ENCODE assay signal across 1 cellular context in genomic region chr1:93615201-93616150, GRCh38.
A peak's percentile ranks its signal among the peaks of the same experiment; 100 is the strongest.
TF ChIP-seq lines count a peak whose summit lies in the region.

No MANE protein-coding gene starts in this region.

TF ChIP-seq in HepG2, 621 proteins besides CTCF, POLR2A, EP300 and RAD21 (continued from another document and continues in another):
- TF ChIP-seq CSRNP1 (CRISPR knock-in tag; IDR thresholded peaks at IDR 0.05) (no peak), DRAP1 (CRISPR knock-in tag; IDR thresholded peaks at IDR 0.05) (0 out of 2 replicates have a peak, but pooled peaks have one; percentile 22), RNF2 (conservative IDR thresholded peaks at IDR 0.05; ENCODE audit: low read depth) (peak; percentile 49; the same call in 1 of the 2 replicates), TEF (CRISPR knock-in tag; IDR thresholded peaks at IDR 0.05) (no peak), CHD2 (IDR thresholded peaks at IDR 0.05; ENCODE audit: low read depth, low read length) (no peak), ATF3 (CRISPR knock-in tag; IDR thresholded peaks at IDR 0.05) (peak; percentile 94), ZNF639 (CRISPR knock-in tag; conservative IDR thresholded peaks at IDR 0.05) (no peak), EZH2 (conservative IDR thresholded peaks at IDR 0.05; ENCODE audit: low read depth, low read length) (no peak), ARID2 (CRISPR knock-in tag; IDR thresholded peaks at IDR 0.05; ENCODE audit: borderline replicate concordance) (no peak), ZNF576 (CRISPR knock-in tag; IDR thresholded peaks at IDR 0.05) (no peak), ZNF552 (CRISPR knock-in tag; IDR thresholded peaks at IDR 0.05; ENCODE audit: borderline replicate concordance) (no peak), ZEB1 (IDR thresholded peaks at IDR 0.05; ENCODE audit: insufficient replicate concordance, low read depth) (peak; percentile 50), ZNF558 (CRISPR knock-in tag; IDR thresholded peaks at IDR 0.05; ENCODE audit: borderline replicate concordance) (no peak), HNF1B (CRISPR knock-in tag; IDR thresholded peaks at IDR 0.05) (peak; percentile 56; the same call in 1 of the 2 replicates), ZNF83 (CRISPR knock-in tag; IDR thresholded peaks at IDR 0.05; ENCODE audit: borderline replicate concordance) (no peak), ELF4 (CRISPR knock-in tag; IDR thresholded peaks at IDR 0.05; ENCODE audit: borderline replicate concordance) (no peak), RARG (CRISPR knock-in tag; IDR thresholded peaks at IDR 0.05; ENCODE audit: low read depth) (no peak), ZNF317 (CRISPR knock-in tag; IDR thresholded peaks at IDR 0.05) (peak; percentile 52; the same call in 1 of the 2 replicates), HMGA1 (CRISPR knock-in tag; conservative IDR thresholded peaks at IDR 0.05) (no peak), ZMYM2 (CRISPR knock-in tag; IDR thresholded peaks at IDR 0.05) (peak; percentile 66; the same call in 1 of the 2 replicates), POLR2AphosphoS2 (IDR thresholded peaks at IDR 0.05; ENCODE audit: low read depth, low read length) (no peak), ZBTB46 (CRISPR knock-in tag; IDR thresholded peaks at IDR 0.05; ENCODE audit: borderline replicate concordance) (no peak), GMEB1 (CRISPR knock-in tag; IDR thresholded peaks at IDR 0.05; ENCODE audit: borderline replicate concordance) (no peak), ZNF101 (CRISPR knock-in tag; IDR thresholded peaks at IDR 0.05; ENCODE audit: borderline replicate concordance, low read depth) (no peak), BATF2 (CRISPR knock-in tag; IDR thresholded peaks at IDR 0.05) (no peak), NFE2 (CRISPR knock-in tag; IDR thresholded peaks at IDR 0.05) (peak; percentile 59; the same call in 1 of the 2 replicates), SP140L (CRISPR knock-in tag; IDR thresholded peaks at IDR 0.05; ENCODE audit: borderline replicate concordance) (no peak), ZNF18 (CRISPR knock-in tag; IDR thresholded peaks at IDR 0.05; ENCODE audit: insufficient replicate concordance) (peak; percentile 72), ZNF710 (CRISPR knock-in tag; IDR thresholded peaks at IDR 0.05; ENCODE audit: borderline replicate concordance) (peak; percentile 39; the same call in 1 of the 2 replicates), SP1 (IDR thresholded peaks at IDR 0.05) (no peak), SP1 (CRISPR knock-in tag; IDR thresholded peaks at IDR 0.05) (no peak), ZNF20 (CRISPR knock-in tag; IDR thresholded peaks at IDR 0.05) (no peak), HOXA7 (CRISPR knock-in tag; IDR thresholded peaks at IDR 0.05) (no peak), BHLHE40 (IDR thresholded peaks at IDR 0.05; ENCODE audit: low read length) (no peak), ZNF205 (CRISPR knock-in tag; IDR thresholded peaks at IDR 0.05) (peak; percentile 27; the same call in 1 of the 2 replicates), KDM1A (CRISPR knock-in tag; IDR thresholded peaks at IDR 0.05) (peak; percentile 47; the same call in 1 of the 2 replicates), FOXP4 (CRISPR knock-in tag; IDR thresholded peaks at IDR 0.05) (peak; percentile 6), ZNF235 (CRISPR knock-in tag; IDR thresholded peaks at IDR 0.05; ENCODE audit: borderline replicate concordance) (no peak), ZNF678 (CRISPR knock-in tag; IDR thresholded peaks at IDR 0.05) (no peak), SOX5 (CRISPR knock-in tag; IDR thresholded peaks at IDR 0.05; ENCODE audit: borderline replicate concordance) (no peak; the same call in none of the 2 replicates), ZNF772 (CRISPR knock-in tag; IDR thresholded peaks at IDR 0.05) (no peak), ESRRA (CRISPR knock-in tag; IDR thresholded peaks at IDR 0.05; ENCODE audit: low read depth) (peak; percentile 87), HDAC6 (IDR thresholded peaks at IDR 0.05; ENCODE audit: low read depth, low read length) (no peak), TBX3 (IDR thresholded peaks at IDR 0.05; ENCODE audit: borderline replicate concordance) (no peak), MTERF4 (CRISPR knock-in tag; IDR thresholded peaks at IDR 0.05) (no peak), XBP1 (CRISPR knock-in tag; IDR thresholded peaks at IDR 0.05) (no peak), CREB1 (IDR thresholded peaks at IDR 0.05) (no peak), CREB1 (CRISPR knock-in tag; IDR thresholded peaks at IDR 0.05) (peak; percentile 45; the same call in 1 of the 2 replicates)
